In genomic region chr11:45252134-45252856, GRCh38 we compare ENCODE assay signal across 10 cellular contexts. TPM values are rescaled to one million over a fixed set of nuclear protein-coding genes. Genes with fewer than 3 reads are reported as not detected.
DNase-seq lines count a peak whose midpoint lies in the region; ATAC-seq and TF ChIP-seq lines count a peak whose summit lies in the region.
"Had no signal": no experiment of that assay in that cellular context is flagged by ENCODE, and none has a peak within 500 bp of the region (broad histone marks: within the 10 kb centered on the region; RNA-seq: fewer than 3 reads in every experiment).

No MANE protein-coding gene starts in this region.

- TF ChIP-seq RAD21 in SK-N-SH (IDR thresholded peaks at IDR 0.05; ENCODE audit: low read length) = peak; percentile 37; the same call in 1 of the 2 replicates

- H4K20me1 ChIP-seq in SK-N-SH (ENCODE audit: insufficient read depth) = no peaks in the 10 kb centered on the region
- H4K20me1 ChIP-seq in osteoblast (ENCODE audit: insufficient read depth, low read length) = no peaks in the 10 kb centered on the region

- H3K4me1 ChIP-seq in SK-N-SH (ENCODE audit: control insufficient read depth in 1 of 2, insufficient read depth in 2 of 2, low read depth in 1 of 2, low read length in 1 of 2) (peaks cover 0 to 3% of the 10 kb centered on the region in 2 experiments; a peak in 1 of 4 replicates), osteoblast (ENCODE audit: insufficient read depth, low read length) (no peaks in the 10 kb centered on the region)

- CTCF ChIA-PET in SK-N-SH (lab: Yijun Ruan, JAX) = interaction anchor here (0.7 to 3.0 kb wide), 13 partner anchors 10 to 324 kb away, joined by 3 to 14 read pairs (median 3); no protein-coding TSS in a partner anchor

- no peaks in the 10 kb centered on the region for H3K9me3 ChIP-seq in SK-N-SH
- no peaks in the 10 kb centered on the region for H3K9me3 ChIP-seq in osteoblast (ENCODE audit: low read depth, low read length)

- DNase-seq in ELF-1 (ENCODE audit: low read depth, low spot score) (peak; percentile 90), SK-N-SH (peak; percentile 63), epithelial cell of proximal tubule (ENCODE audit: low read depth) (no peak), osteoblast (ENCODE audit: insufficient read length, low spot score, missing footprints) (peak; percentile 90), activated gamma-delta T cell (lab: John Stamatoyannopoulos, UW) (no peak), NCI-H345 (lab: John Stamatoyannopoulos, UW) (no peak), GDM1 (lab: John Stamatoyannopoulos, UW) (no peak)

- H2AFZ ChIP-seq in SK-N-SH (ENCODE audit: low read depth) = no peak overlapping the region
- H2AFZ ChIP-seq in osteoblast (ENCODE audit: low read length) = no peak overlapping the region

- H3K36me3 ChIP-seq in SK-N-SH (replicated peaks in 1 of 2; ENCODE audit: control insufficient read depth in 1 of 2, insufficient read depth in 2 of 2, low read length in 1 of 2) (no peaks in the 10 kb centered on the region), osteoblast (ENCODE audit: insufficient read depth, low read length) (no peaks in the 10 kb centered on the region)

- TF ChIP-seq EP300 in SK-N-SH (IDR thresholded peaks at IDR 0.05; ENCODE audit: borderline replicate concordance in 1 of 2, low read depth in 1 of 2, low read length in 1 of 2) = no peak

- H3K9me2 ChIP-seq in SK-N-SH = no peaks in the 10 kb centered on the region

- H3K4me2 ChIP-seq in SK-N-SH = no peak overlapping the region
- H3K4me2 ChIP-seq in osteoblast (ENCODE audit: insufficient read depth, low read length) = peak overlapping the region; percentile 15

- H3K27ac ChIP-seq in SK-N-SH (ENCODE audit: low read depth in 2 of 2, low read length in 1 of 2) (no peak overlapping the region), osteoblast (ENCODE audit: low read depth, low read length) (no peak overlapping the region)

- no peak overlapping the region for H3K9ac ChIP-seq in SK-N-SH

- H3F3A ChIP-seq in SK-N-SH (replicated peaks; ENCODE audit: insufficient read depth) = no peaks in the 10 kb centered on the region

- 48% methylated on average over 6 of the region's 22 CpGs for WGBS in SK-N-SH (ENCODE audit: low lambda C conversion rate)

- H3K27me3 ChIP-seq in SK-N-SH (ENCODE audit: insufficient read depth) = peaks cover 3% of the 10 kb centered on the region; the same call in 1 of the 2 replicates
- H3K27me3 ChIP-seq in osteoblast (ENCODE audit: insufficient read depth, low read length) = no peaks in the 10 kb centered on the region

- H3K79me2 ChIP-seq in SK-N-SH (ENCODE audit: insufficient read depth) = no peaks in the 10 kb centered on the region
- H3K79me2 ChIP-seq in osteoblast (ENCODE audit: insufficient read depth, low read length) = no peaks in the 10 kb centered on the region

- H3K4me3 ChIP-seq in SK-N-SH (ENCODE audit: low read depth in 2 of 2, low read length in 1 of 2) = no peak overlapping the region
- H3K4me3 ChIP-seq in epithelial cell of proximal tubule (ENCODE audit: low read depth, low read length) = no peak overlapping the region
- H3K4me3 ChIP-seq in osteoblast (ENCODE audit: insufficient read depth, low read length) = no peak overlapping the region

- ATAC-seq in HG02885 (IDR thresholded peaks at IDR 0.05; ENCODE audit: poor library complexity, unreplicated experiment) = peak; percentile 91
- ATAC-seq: naive thymus-derived CD4-positive, alpha-beta T cell had no signal

- peak; percentile 66 for TF ChIP-seq CTCF in SK-N-SH (IDR thresholded peaks at IDR 0.05)
- TF ChIP-seq CTCF in epithelial cell of proximal tubule (conservative IDR thresholded peaks at IDR 0.05; ENCODE audit: low read depth, low read length) = peak; percentile 83
- TF ChIP-seq CTCF in osteoblast (IDR thresholded peaks at IDR 0.05; ENCODE audit: extremely low read depth, low read depth, low read length) = peak; percentile 74

- POLR2A ChIA-PET in SK-N-SH (lab: Yijun Ruan, JAX) = no interaction called here

TF ChIP-seq in SK-N-SH, 30 proteins besides CTCF, POLR2A, EP300 and RAD21:
- TF ChIP-seq, protein P1, sequence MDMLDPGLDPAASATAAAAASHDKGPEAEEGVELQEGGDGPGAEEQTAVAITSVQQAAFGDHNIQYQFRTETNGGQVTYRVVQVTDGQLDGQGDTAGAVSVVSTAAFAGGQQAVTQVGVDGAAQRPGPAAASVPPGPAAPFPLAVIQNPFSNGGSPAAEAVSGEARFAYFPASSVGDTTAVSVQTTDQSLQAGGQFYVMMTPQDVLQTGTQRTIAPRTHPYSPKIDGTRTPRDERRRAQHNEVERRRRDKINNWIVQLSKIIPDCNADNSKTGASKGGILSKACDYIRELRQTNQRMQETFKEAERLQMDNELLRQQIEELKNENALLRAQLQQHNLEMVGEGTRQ (IDR thresholded peaks at IDR 0.05; ENCODE audit: borderline replicate concordance, low read depth, low read length) = no peak
- peak; percentile 40; the same call in 1 of the 2 replicates for TF ChIP-seq SMC3 (IDR thresholded peaks at IDR 0.05; ENCODE audit: low read depth, low read length)
TF ChIP-seq in SK-N-SH: peak in this region for 1.

RNA-seq across cellular contexts. Expression of gene SYT13, which starts 33.8 kb away (rescaled TPM):
- polyA plus RNA-seq in SK-N-SH (2012; rRNA removed) = not detected in 2 replicates
- polyA plus RNA-seq in SK-N-SH (2012; cell fraction: cytosol; rRNA removed) = 0.01 TPM in 2 replicates
- polyA plus RNA-seq in SK-N-SH (2012; cell fraction: nucleus; rRNA removed) = not detected in 2 replicates
- 5.4 and 6.4 TPM in 2 replicates for total RNA-seq in epithelial cell of proximal tubule
- under 0.01 TPM in 2 replicates for total RNA-seq in osteoblast
- total RNA-seq: naive thymus-derived CD4-positive, alpha-beta T cell; T-helper 1 cell treated with Interleukin-12 subunit alpha and Interleukin-12 subunit beta and Interleukin-4 antibody, amounts not matched to agents 30 ng/mL and 1 ng/mL, for 36 hours had no signal
- polyA plus RNA-seq: naive thymus-derived CD4-positive, alpha-beta T cell had no signal

Comparison
In these comparisons a context has a peak if more than half of its experiments do, and no peak if none do; other contexts are left out.
1. DNase-seq: peak in ELF-1 (single experiment), SK-N-SH (single experiment) and osteoblast (single experiment); none in epithelial cell of proximal tubule (single experiment), activated gamma-delta T cell (single experiment), NCI-H345 (single experiment) and GDM1 (single experiment).
2. Peak in every context shown above with its lines, with median percentiles within 50 percentile points of each other: CTCF ChIP-seq.